In the genomic region with DNA sequence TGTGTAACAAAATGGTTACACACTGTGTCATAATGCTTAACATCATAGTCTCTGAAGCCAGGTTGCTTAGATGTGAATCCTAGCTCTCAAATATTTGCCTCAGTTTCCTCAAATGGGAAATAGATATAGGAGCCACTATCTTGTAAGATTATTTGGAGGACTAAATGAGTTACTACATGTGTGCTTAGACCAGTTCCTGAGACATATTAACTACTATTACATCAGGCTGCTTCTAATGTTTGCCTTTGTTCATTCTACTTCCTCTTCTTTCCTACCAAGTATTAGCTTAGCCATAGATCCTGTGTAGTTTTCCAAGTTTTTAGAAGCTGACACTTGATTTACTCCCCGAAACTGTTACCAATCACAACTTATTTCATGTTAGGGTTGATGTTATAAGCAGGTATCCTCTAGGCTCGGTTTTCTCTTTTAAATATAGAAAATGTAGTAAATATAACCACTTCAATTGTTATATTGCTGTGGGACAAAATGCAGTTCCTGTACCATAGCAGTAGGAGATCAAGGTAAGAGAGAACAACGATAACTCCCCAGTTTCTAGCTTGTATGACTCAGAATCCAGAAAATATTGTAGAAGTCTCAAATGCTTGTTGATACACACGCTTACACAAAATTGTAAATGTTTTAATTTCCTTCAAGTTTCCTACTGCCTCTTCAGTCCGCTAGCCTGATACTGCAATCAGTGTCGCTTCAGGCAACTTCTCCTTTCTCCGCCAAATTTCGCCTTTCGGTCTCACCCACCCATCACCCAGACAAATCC, we compare ENCODE assay signal across 8 cellular contexts. TPM values are rescaled to one million over a fixed set of nuclear protein-coding genes. Genes with fewer than 3 reads are reported as not detected.
DNase-seq lines count a peak whose midpoint lies in the region; ATAC-seq and TF ChIP-seq lines count a peak whose summit lies in the region.

No MANE protein-coding gene starts in this region.

- no peaks in the 10 kb centered on the region; the same call in 1 of the 2 replicates for H3K27me3 ChIP-seq in BJ (ENCODE audit: control insufficient read depth, insufficient read depth, low read length)
- no peaks in the 10 kb centered on the region for H3K27me3 ChIP-seq in H7 (ENCODE audit: control insufficient read depth, insufficient read depth, low read length)
- H3K27me3 ChIP-seq in NT2/D1 (ENCODE audit: insufficient read depth, insufficient read length) = no peaks in the 10 kb centered on the region
- no peaks in the 10 kb centered on the region for H3K27me3 ChIP-seq in ectodermal cell (ENCODE audit: control insufficient read depth, insufficient read depth, low read length, poor library complexity, severe bottlenecking)
- H3K27me3 ChIP-seq in muscle layer of duodenum (ENCODE audit: low read depth, low read length) = no peaks in the 10 kb centered on the region

- DNase-seq in BJ (ENCODE audit: low read depth) (peak; percentile 1), H7 (no peak), NT2/D1 (ENCODE audit: low read depth, low spot score) (no peak), NCI-H774 (lab: John Stamatoyannopoulos, UW) (no peak)
- DNase-seq in stimulated activated naive CD4-positive, alpha-beta T cell treated with Interleukin-2 at 50 U/mL for 16 hours (lab: John Stamatoyannopoulos, UW) = no peak

- no peaks in the 10 kb centered on the region for H3K36me3 ChIP-seq in BJ (ENCODE audit: control insufficient read depth, insufficient read depth, low read length)
- no peaks in the 10 kb centered on the region for H3K36me3 ChIP-seq in H7 (replicated peaks; ENCODE audit: control insufficient read depth, insufficient read depth, low read length)
- H3K36me3 ChIP-seq in NT2/D1 (ENCODE audit: insufficient read depth, insufficient read length, low read length) = peaks cover 31% of the 10 kb centered on the region
- no peaks in the 10 kb centered on the region for H3K36me3 ChIP-seq in ectodermal cell (ENCODE audit: control insufficient read depth, insufficient read depth, low read length)
- no peaks in the 10 kb centered on the region for H3K36me3 ChIP-seq in muscle layer of duodenum (ENCODE audit: control insufficient read depth in 1 of 2, insufficient read depth in 2 of 2, low read length in 2 of 2)

- ATAC-seq in GM21360 (IDR thresholded peaks at IDR 0.05; ENCODE audit: unreplicated experiment) = no peak

- H3K4me3 ChIP-seq in BJ (ENCODE audit: low read depth, low read length) (peak overlapping the region; percentile 59), H7 (ENCODE audit: insufficient read depth, low read depth, low read length) (peak overlapping the region; percentile 67), NT2/D1 (ENCODE audit: insufficient read length, low read depth) (peak overlapping the region; percentile 98), ectodermal cell (ENCODE audit: insufficient read depth, low read depth, low read length) (peak overlapping the region; percentile 95), muscle layer of duodenum (ENCODE audit: low read depth in 1 of 2, low read length in 2 of 2) (peak overlapping the region; percentile 98 to 99)

- peak overlapping the region; percentile 95 for H3K9ac ChIP-seq in NT2/D1 (ENCODE audit: insufficient read length, low read depth)

- POLR2A ChIA-PET in BJ (lab: Charles Lee) = interaction anchor here (0.6 kb wide), 1 partner anchor 1000 kb away, joined by 3 read pairs; no protein-coding TSS in a partner anchor

- peak overlapping the region; percentile 83 for H3K27ac ChIP-seq in ectodermal cell (ENCODE audit: insufficient read depth, low read depth, low read length, poor library complexity, severe bottlenecking)
- peak overlapping the region; percentile 90 for H3K27ac ChIP-seq in muscle layer of duodenum (ENCODE audit: low read length)

- no peaks in the 10 kb centered on the region for H3K9me3 ChIP-seq in NT2/D1 (ENCODE audit: insufficient read depth, low read length)
- no peaks in the 10 kb centered on the region for H3K9me3 ChIP-seq in ectodermal cell (ENCODE audit: control insufficient read depth, low read length)
- H3K9me3 ChIP-seq in muscle layer of duodenum (ENCODE audit: control insufficient read depth in 1 of 2, low read length in 2 of 2) = no peaks in the 10 kb centered on the region

- H3K4me1 ChIP-seq in NT2/D1 (ENCODE audit: insufficient read depth, insufficient read length) (no peaks in the 10 kb centered on the region), ectodermal cell (ENCODE audit: control insufficient read depth, insufficient read depth, low read length) (peaks cover 8% of the 10 kb centered on the region), muscle layer of duodenum (ENCODE audit: control insufficient read depth in 1 of 2, insufficient read depth in 2 of 2, low read length in 2 of 2) (peaks cover 3 to 12% of the 10 kb centered on the region in 2 donors)

- CTCF ChIA-PET in BJ (lab: Yijun Ruan, JAX) = interaction anchor here (0.8 to 1.7 kb wide), 2 partner anchors 20 to 49 kb away, joined by 3 to 7 read pairs; no protein-coding TSS in a partner anchor

- WGBS in ectodermal cell, 2 experiments = 5 to 11% methylated on average over 7 of the region's 9 CpGs

- no peak for TF ChIP-seq CTCF in BJ (IDR thresholded peaks at IDR 0.05; ENCODE audit: insufficient read depth, low read depth, low read length)

RNA-seq across cellular contexts. Expression of a gene that starts 0.7 kb away (rescaled TPM):
- polyA plus RNA-seq in BJ (2011; rRNA removed) = 22.6 and 54.5 TPM in 2 replicates
- polyA minus RNA-seq in BJ (2011; rRNA and poly(A)+ RNA removed) = 23.3 and 26.1 TPM in 2 replicates
- total RNA-seq in H7 (2014; rRNA removed; shearing (Covaris generic)) = 69.7 and 71.4 TPM in 2 replicates
- polyA plus RNA-seq in ectodermal cell (2013, experiment 1 of 4) = 105 TPM
- 121 TPM for polyA plus RNA-seq in ectodermal cell (2013, experiment 2 of 4)
- 67.3 TPM for polyA plus RNA-seq in ectodermal cell (2013, experiment 3 of 4)
- polyA plus RNA-seq in ectodermal cell (2013, experiment 4 of 4) = 76.0 TPM
